Comparison of ENCODE assay signal across 32 cellular contexts in the genomic region with DNA sequence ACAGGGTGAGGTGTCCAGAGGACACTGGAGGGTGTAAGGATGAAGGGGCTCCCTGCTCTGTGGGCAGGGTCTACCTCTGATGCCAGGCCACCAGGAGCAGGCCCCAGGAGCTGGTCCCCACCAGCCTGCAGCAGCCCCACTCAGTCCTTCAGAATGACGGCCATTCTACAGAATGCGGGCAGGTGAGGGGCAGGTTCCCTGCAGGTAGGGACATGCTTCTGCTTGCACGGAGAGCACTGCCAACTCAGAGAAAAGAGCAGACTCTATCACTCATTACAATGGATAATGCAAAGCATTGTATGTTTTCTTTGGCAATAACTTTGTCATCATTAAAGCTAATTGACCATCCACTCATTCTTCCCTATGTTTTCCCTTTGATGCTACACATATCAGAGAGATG. TPM values are rescaled to one million over a fixed set of nuclear protein-coding genes. Genes with fewer than 3 reads are reported as not detected.
"Had no signal": no experiment of that assay in that cellular context is flagged by ENCODE, and none has a peak within 500 bp of the region (broad histone marks: within the 10 kb centered on the region; RNA-seq: fewer than 3 reads in every experiment).

No MANE protein-coding gene starts in this region.

- DNase-seq: activated CD4-positive, alpha-beta memory T cell treated with anti-CD3 and anti-CD28 coated beads, Interleukin-2, amount 10 ng/mL, durations not matched to agents 7 days and 5 days; activated CD4-positive, alpha-beta T cell treated with anti-CD3 and anti-CD28 coated beads, Interleukin-2, amount 10 ng/mL, durations not matched to agents 24 days and 14 days; activated gamma-delta T cell; activated T-cell treated with anti-CD3 and anti-CD28 coated beads for 4 hours; aorta; effector memory CD4-positive, alpha-beta T cell; esophagus squamous epithelium; heart left ventricle; left cardiac atrium; nephron progenitor cell; nucleus accumbens; posterior cingulate gyrus; right lobe of liver; stimulated activated CD4-positive, alpha-beta T cell treated with anti-CD3 and anti-CD28 coated beads, Interleukin-2, amount 100 ng/mL, for 48 hours; stimulated activated CD8-positive, alpha-beta memory T cell treated with anti-CD3 and anti-CD28 coated beads, Interleukin-4, amount 100 ng/mL, for 48 hours; stimulated activated naive B cell treated with anti-CD40 and anti-IgM and Interleukin-4, amounts not matched to agents 10 μg/mL and 1 μg/mL and 100 μg/mL, for 72 hours had no signal

- FAIRE-seq: colon, islet of Langerhans had no signal

- H3K4me1 ChIP-seq: esophagus squamous epithelium, gastroesophageal sphincter, heart left ventricle, right lobe of liver, vagina had no signal

- H3K27me3 Mint-ChIP-seq: activated CD4-positive, alpha-beta memory T cell treated with anti-CD3 and anti-CD28 coated beads, Interleukin-2, amount 10 ng/mL, durations not matched to agents 7 days and 5 days; activated CD4-positive, alpha-beta T cell treated with anti-CD3 and anti-CD28 coated beads, Interleukin-2, amount 10 ng/mL, durations not matched to agents 24 days and 14 days; central memory CD8-positive, alpha-beta T cell; memory B cell; stimulated activated naive B cell treated with anti-CD40 and anti-IgM and Interleukin-4, amounts not matched to agents 10 μg/mL and 1 μg/mL and 100 μg/mL, for 72 hours; type B pancreatic cell had no signal

- H3K27ac Mint-ChIP-seq: activated CD4-positive, alpha-beta memory T cell treated with anti-CD3 and anti-CD28 coated beads, Interleukin-2, amount 10 ng/mL, durations not matched to agents 7 days and 5 days; activated CD4-positive, alpha-beta T cell treated with anti-CD3 and anti-CD28 coated beads, Interleukin-2, amount 10 ng/mL, durations not matched to agents 24 days and 14 days; activated naive CD4-positive, alpha-beta T cell treated with anti-CD3 and anti-CD28 coated beads, Interleukin-2, amount 50 U/mL, for 72 hours; activated T-helper 1 cell treated with anti-CD3 and anti-CD28 coated beads, Interleukin-12 subunit alpha, Interleukin-12 subunit beta, Interleukin-2, Interleukin-4 antibody, amounts not matched to agents 30 ng/mL and 10 ng/mL and 1 ng/mL, durations not matched to agents 14 hours and 24 hours and 36 hours; memory B cell; nephron progenitor cell; stimulated activated naive B cell treated with anti-CD40 and anti-IgM and Interleukin-4, amounts not matched to agents 10 μg/mL and 1 μg/mL and 100 μg/mL, for 72 hours; type B pancreatic cell had no signal

- H3K9me3 Mint-ChIP-seq: activated CD4-positive, alpha-beta memory T cell treated with anti-CD3 and anti-CD28 coated beads, Interleukin-2, amount 10 ng/mL, durations not matched to agents 7 days and 5 days; activated CD4-positive, alpha-beta T cell treated with anti-CD3 and anti-CD28 coated beads, Interleukin-2, amount 10 ng/mL, durations not matched to agents 24 days and 14 days; activated naive CD4-positive, alpha-beta T cell treated with anti-CD3 and anti-CD28 coated beads, Interleukin-2, amount 50 U/mL, for 72 hours; activated T-helper 1 cell treated with anti-CD3 and anti-CD28 coated beads, Interleukin-12 subunit alpha, Interleukin-12 subunit beta, Interleukin-2, Interleukin-4 antibody, amounts not matched to agents 30 ng/mL and 10 ng/mL and 1 ng/mL, durations not matched to agents 14 hours and 24 hours and 36 hours; central memory CD8-positive, alpha-beta T cell; memory B cell; nephron progenitor cell; stimulated activated naive B cell treated with anti-CD40 and anti-IgM and Interleukin-4, amounts not matched to agents 10 μg/mL and 1 μg/mL and 100 μg/mL, for 72 hours; type B pancreatic cell had no signal

- H3K27ac ChIP-seq: esophagus squamous epithelium, gastroesophageal sphincter, heart left ventricle, right lobe of liver, vagina had no signal

- H3K9me3 ChIP-seq: esophagus squamous epithelium, gastroesophageal sphincter, heart left ventricle, right lobe of liver, vagina had no signal

- H3K4me3 ChIP-seq: esophagus squamous epithelium, gastroesophageal sphincter, heart left ventricle, right lobe of liver, vagina had no signal

- H3K4me3 Mint-ChIP-seq: activated CD4-positive, alpha-beta memory T cell treated with anti-CD3 and anti-CD28 coated beads, Interleukin-2, amount 10 ng/mL, durations not matched to agents 7 days and 5 days; activated CD4-positive, alpha-beta T cell treated with anti-CD3 and anti-CD28 coated beads, Interleukin-2, amount 10 ng/mL, durations not matched to agents 24 days and 14 days; activated T-helper 1 cell treated with anti-CD3 and anti-CD28 coated beads, Interleukin-12 subunit alpha, Interleukin-12 subunit beta, Interleukin-2, Interleukin-4 antibody, amounts not matched to agents 30 ng/mL and 10 ng/mL and 1 ng/mL, durations not matched to agents 14 hours and 24 hours and 36 hours; central memory CD8-positive, alpha-beta T cell; memory B cell; nephron progenitor cell; stimulated activated naive B cell treated with anti-CD40 and anti-IgM and Interleukin-4, amounts not matched to agents 10 μg/mL and 1 μg/mL and 100 μg/mL, for 72 hours; type B pancreatic cell had no signal

- ATAC-seq: activated naive CD4-positive, alpha-beta T cell treated with anti-CD3 and anti-CD28 coated beads, Interleukin-2, amount 50 U/mL, for 72 hours; gastroesophageal sphincter; heart left ventricle; left cardiac atrium; stimulated activated naive B cell treated with anti-CD40 and anti-IgM and Interleukin-4, amounts not matched to agents 10 μg/mL and 1 μg/mL and 100 μg/mL, for 72 hours had no signal

- H3K4me1 Mint-ChIP-seq: activated CD4-positive, alpha-beta memory T cell treated with anti-CD3 and anti-CD28 coated beads, Interleukin-2, amount 10 ng/mL, durations not matched to agents 7 days and 5 days; central memory CD8-positive, alpha-beta T cell; memory B cell; stimulated activated naive B cell treated with anti-CD40 and anti-IgM and Interleukin-4, amounts not matched to agents 10 μg/mL and 1 μg/mL and 100 μg/mL, for 72 hours had no signal

- H3K27me3 ChIP-seq: brain microvascular endothelial cell, esophagus squamous epithelium, gastroesophageal sphincter, heart left ventricle, right lobe of liver, vagina had no signal

RNA-seq across cellular contexts. Expression of a gene that starts 48.4 kb away (rescaled TPM):
- total RNA-seq: activated CD4-positive, alpha-beta memory T cell treated with anti-CD3 and anti-CD28 coated beads, Interleukin-2, amount 10 ng/mL, durations not matched to agents 7 days and 5 days; activated CD4-positive, alpha-beta T cell treated with anti-CD3 and anti-CD28 coated beads, Interleukin-2, amount 10 ng/mL, durations not matched to agents 24 days and 14 days; activated naive CD4-positive, alpha-beta T cell treated with anti-CD3 and anti-CD28 coated beads, Interleukin-2, amount 50 U/mL, for 72 hours; activated T-helper 1 cell treated with anti-CD3 and anti-CD28 coated beads, Interleukin-12 subunit alpha, Interleukin-12 subunit beta, Interleukin-2, Interleukin-4 antibody, amounts not matched to agents 30 ng/mL and 10 ng/mL and 1 ng/mL, durations not matched to agents 14 hours and 24 hours and 36 hours; aorta; dermis microvascular lymphatic vessel endothelial cell; esophagus squamous epithelium; gastroesophageal sphincter; heart left ventricle; left cardiac atrium; liver; myocyte; right lobe of liver; T-helper 2 cell treated with Interferon-gamma antibody and Interleukin-4, amounts not matched to agents 100 ng/mL and 5 ng/mL, for 36 hours; temporal lobe; vagina had no signal
- polyA plus RNA-seq: adipose tissue, aorta, heart left ventricle, liver had no signal
